ENCODE assay signal across 8 cellular contexts in genomic region chr14:73888460-73888725, GRCh38. TPM values are rescaled to one million over a fixed set of nuclear protein-coding genes. Genes with fewer than 3 reads are reported as not detected.
A peak's percentile ranks its signal among the peaks of the same experiment; 100 is the strongest.
DNase-seq lines count a peak whose midpoint lies in the region; TF ChIP-seq lines count a peak whose summit lies in the region.

No MANE protein-coding gene starts in this region.

- DNase-seq in EL (peak; percentile 52), NB4 (ENCODE audit: low read depth) (peak; percentile 52), chondrocyte (ENCODE audit: low spot score) (no peak), GF-D8 (lab: John Stamatoyannopoulos, UW) (no peak), COR-L47 (lab: John Stamatoyannopoulos, UW) (no peak), NCI-H226 (no peak), mesenteric fat pad (ENCODE audit: low spot score) (no peak)

- peaks cover 42% of the 10 kb centered on the region for H3K4me1 Mint-ChIP-seq in chondrocyte (ENCODE audit: low read depth)

- no peaks in the 10 kb centered on the region for H3K9me3 Mint-ChIP-seq in chondrocyte (ENCODE audit: low read depth)

- H3K27ac Mint-ChIP-seq in chondrocyte (ENCODE audit: unreplicated experiment): peak overlapping the region; percentile 98

- TF ChIP-seq POLR2A in NB4 (IDR thresholded peaks at IDR 0.05; ENCODE audit: extremely low read depth, insufficient read length): no peak

- H3K36me3 ChIP-seq in neutrophil: peaks cover 10% of the 10 kb centered on the region

- H3K9me3 ChIP-seq in neutrophil: no peaks in the 10 kb centered on the region

- H3K4me3 Mint-ChIP-seq in chondrocyte (ENCODE audit: unreplicated experiment): peak overlapping the region; percentile 93

- peaks cover 25 to 32% of the 10 kb centered on the region in 2 experiments for H3K4me1 ChIP-seq in neutrophil (ENCODE audit: control insufficient read depth in 1 of 2, insufficient read depth in 1 of 2, low read depth in 1 of 2, low read length in 1 of 2)

- no peaks in the 10 kb centered on the region for H3K27me3 ChIP-seq in neutrophil

- no peaks in the 10 kb centered on the region for H3K27me3 Mint-ChIP-seq in chondrocyte (ENCODE audit: low read depth)

- H3K36me3 Mint-ChIP-seq in chondrocyte (ENCODE audit: low read depth): no peaks in the 10 kb centered on the region

- TF ChIP-seq CTCF in NB4 (IDR thresholded peaks at IDR 0.05; ENCODE audit: low read depth, low read length) (no peak), chondrocyte (IDR thresholded peaks at IDR 0.05) (no peak), neutrophil (IDR thresholded peaks at IDR 0.05) (no peak)

- H3K4me3 ChIP-seq in NB4 (ENCODE audit: low read depth, low read length) (peak overlapping the region; percentile 85), neutrophil (ENCODE audit: low read depth in 1 of 2, low read length in 1 of 2) (peak overlapping the region in 1 of 2 experiments; percentile 8)

- peak overlapping the region; percentile 94 for H3K27ac ChIP-seq in neutrophil

RNA-seq across cellular contexts. Expression of gene ZNF410, which starts 1.7 kb away (rescaled TPM):
- total RNA-seq in chondrocyte: 34.8 to 40.1 TPM (median 39.7 TPM) in 3 replicates
- 51.1 TPM for total RNA-seq in mesenteric fat pad

RNA-seq across cellular contexts. Expression of gene PTGR2, which starts 36.8 kb away (rescaled TPM):
- total RNA-seq in chondrocyte (2.1 to 4.0 TPM (median 2.8 TPM) in 3 replicates), mesenteric fat pad (7.3 TPM)

Comparison
In these comparisons a context has a peak if more than half of its experiments do, and no peak if none do; other contexts are left out.
1. DNase-seq: peak in EL (single experiment) and NB4 (single experiment); none in chondrocyte (single experiment), GF-D8 (single experiment), COR-L47 (single experiment), NCI-H226 (single experiment) and mesenteric fat pad (single experiment).